15 cellular contexts compared by ENCODE assay signal in the genomic region with DNA sequence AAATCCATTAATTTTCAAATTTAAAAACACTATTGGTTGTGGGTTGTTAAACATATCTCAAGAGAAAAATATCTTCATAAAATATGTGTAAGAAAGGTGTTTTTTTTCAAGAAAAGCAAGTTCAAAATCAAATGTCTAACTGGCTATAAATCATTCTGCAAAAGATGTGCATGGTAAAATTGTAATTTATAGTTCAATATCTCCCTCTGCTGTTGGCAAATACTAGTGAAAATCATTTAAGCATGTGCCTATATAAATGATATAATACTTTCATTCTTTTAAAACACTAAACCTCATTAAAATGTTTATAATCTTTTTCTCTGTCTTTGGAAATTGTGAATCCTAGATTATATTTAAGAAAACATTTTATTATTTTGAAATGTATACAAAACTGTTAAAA. TPM values are rescaled to one million over a fixed set of nuclear protein-coding genes. Genes with fewer than 3 reads are reported as not detected.
DNase-seq lines count a peak whose midpoint lies in the region; ATAC-seq and TF ChIP-seq lines count a peak whose summit lies in the region.
"Had no signal": no experiment of that assay in that cellular context is flagged by ENCODE, and none has a peak within 500 bp of the region (broad histone marks: within the 10 kb centered on the region; RNA-seq: fewer than 3 reads in every experiment).

No MANE protein-coding gene starts in this region.

- no peak for TF ChIP-seq POLR2A in transverse colon (IDR thresholded peaks at IDR 0.05)

- no peaks in the 10 kb centered on the region for H3F3A ChIP-seq in neural cell (ENCODE audit: insufficient read depth, low read length, poor library complexity, severe bottlenecking)

- H4K20me1 ChIP-seq in neural cell (ENCODE audit: insufficient read depth) = no peaks in the 10 kb centered on the region

- H3K27me3 ChIP-seq in RWPE2 (ENCODE audit: insufficient read depth, poor library complexity, severe bottlenecking) (no peaks in the 10 kb centered on the region), neural cell (ENCODE audit: insufficient read depth, low read depth, low read length) (no peaks in the 10 kb centered on the region), transverse colon (no peaks in the 10 kb centered on the region)
- H3K27me3 ChIP-seq: ovary, spleen had no signal

- H3K36me3 ChIP-seq in RWPE2 (ENCODE audit: low read depth) (no peaks in the 10 kb centered on the region), neural cell (ENCODE audit: insufficient read depth, low read length) (no peaks in the 10 kb centered on the region), transverse colon (no peaks in the 10 kb centered on the region)
- H3K36me3 ChIP-seq: ovary, spleen had no signal

- H3K9me3 ChIP-seq in RWPE2 (ENCODE audit: severe bottlenecking) (no peaks in the 10 kb centered on the region), neural cell (ENCODE audit: low read length) (no peaks in the 10 kb centered on the region), transverse colon (no peaks in the 10 kb centered on the region)
- H3K9me3 ChIP-seq: ovary, spleen had no signal

- TF ChIP-seq EP300 in neural cell (conservative IDR thresholded peaks at IDR 0.05; ENCODE audit: poor library complexity, severe bottlenecking) (no peak), transverse colon (IDR thresholded peaks at IDR 0.05; ENCODE audit: low read depth) (no peak)

- no peaks in the 10 kb centered on the region for H3K79me2 ChIP-seq in neural cell (replicated peaks; ENCODE audit: insufficient read depth, low read length)

- H3K4me3 ChIP-seq in RWPE2 (ENCODE audit: severe bottlenecking) (no peak overlapping the region), neural cell (ENCODE audit: low read length) (no peak overlapping the region), transverse colon (no peak overlapping the region)
- H3K4me3 ChIP-seq: ovary, spleen had no signal

- ATAC-seq in RWPE2 (ENCODE audit: low read depth) (no peak), HG03571 (IDR thresholded peaks at IDR 0.05; ENCODE audit: unreplicated experiment) (no peak)
- ATAC-seq: activated CD8-positive, alpha-beta T cell treated with anti-CD3 and anti-CD28 coated beads for 36 hours; Panc1 had no signal

- H3K9ac ChIP-seq in neural cell (ENCODE audit: low read length) = no peak overlapping the region

- peak; percentile 70 for TF ChIP-seq RAD21 in neural cell (conservative IDR thresholded peaks at IDR 0.05)

- no peak overlapping the region for H2AFZ ChIP-seq in neural cell (ENCODE audit: low read depth, low read length)

- no peak overlapping the region for H3K4me2 ChIP-seq in neural cell (ENCODE audit: low read length)

- H3K9me2 ChIP-seq in neural cell (ENCODE audit: insufficient read depth, low read length) = no peaks in the 10 kb centered on the region

- no peak overlapping the region for H3K27ac ChIP-seq in RWPE2 (ENCODE audit: poor library complexity, severe bottlenecking)
- H3K27ac ChIP-seq in neural cell (ENCODE audit: low read length) = no peak overlapping the region
- H3K27ac ChIP-seq in transverse colon = no peak overlapping the region
- H3K27ac ChIP-seq: ovary, spleen had no signal

- in situ Hi-C loops in transverse colon (cut with MboI; ENCODE audit: low pct_ligation_motif_present in 1 of 4, low pct_unique_long_range_greater_than_20kb in 1 of 4, low sequenced_read_pairs in 3 of 4) = loop anchor here in 1 of 4 donors (10.0 kb wide), 1 partner anchor 922 kb away; no protein-coding TSS in a partner anchor

- peak; percentile 51; the same call in 1 of the 2 replicates for TF ChIP-seq CTCF in LNCAP (IDR thresholded peaks at IDR 0.05)
- TF ChIP-seq CTCF in RWPE2 (IDR thresholded peaks at IDR 0.05; ENCODE audit: poor library complexity, severe bottlenecking) = peak; percentile 58
- TF ChIP-seq CTCF in neural cell (IDR thresholded peaks at IDR 0.05; ENCODE audit: poor library complexity, severe bottlenecking) = peak; percentile 62
- TF ChIP-seq CTCF in transverse colon (IDR thresholded peaks at IDR 0.05) = no peak

- intact Hi-C loops in transverse colon (cut with DNase I; ENCODE audit: low total_unique reads) = no loop called here

- H3K4me1 ChIP-seq in RWPE2 (ENCODE audit: insufficient read depth, poor library complexity, severe bottlenecking) = no peaks in the 10 kb centered on the region
- H3K4me1 ChIP-seq in transverse colon = no peaks in the 10 kb centered on the region
- H3K4me1 ChIP-seq: spleen had no signal

- DNase-seq in NCI-H1092 treated with DMSO at 0.1 percent for 48 hours (lab: John Stamatoyannopoulos, UW) (peak; percentile 39), NCI-H1092 (lab: John Stamatoyannopoulos, UW) (no peak), RWPE2 (ENCODE audit: low spot score) (no peak), RPMI8226 (no peak), transverse colon (no peak)
- DNase-seq: activated CD8-positive, alpha-beta T cell treated with anti-CD3 and anti-CD28 coated beads for 36 hours; DMS153; NCI-H2029; ovary; spleen had no signal

TF ChIP-seq in neural cell, 6 proteins besides CTCF, POLR2A, EP300 and RAD21:
- TF ChIP-seq SMC3 (conservative IDR thresholded peaks at IDR 0.05; ENCODE audit: poor library complexity) = peak; percentile 79
- no peak for TF ChIP-seq EZH2 (IDR thresholded peaks at IDR 0.05; ENCODE audit: borderline replicate concordance, insufficient read depth, low read length, poor library complexity, severe bottlenecking)
- TF ChIP-seq MXI1 (conservative IDR thresholded peaks at IDR 0.05; ENCODE audit: poor library complexity, severe bottlenecking) = no peak
- TF ChIP-seq, protein P1, sequence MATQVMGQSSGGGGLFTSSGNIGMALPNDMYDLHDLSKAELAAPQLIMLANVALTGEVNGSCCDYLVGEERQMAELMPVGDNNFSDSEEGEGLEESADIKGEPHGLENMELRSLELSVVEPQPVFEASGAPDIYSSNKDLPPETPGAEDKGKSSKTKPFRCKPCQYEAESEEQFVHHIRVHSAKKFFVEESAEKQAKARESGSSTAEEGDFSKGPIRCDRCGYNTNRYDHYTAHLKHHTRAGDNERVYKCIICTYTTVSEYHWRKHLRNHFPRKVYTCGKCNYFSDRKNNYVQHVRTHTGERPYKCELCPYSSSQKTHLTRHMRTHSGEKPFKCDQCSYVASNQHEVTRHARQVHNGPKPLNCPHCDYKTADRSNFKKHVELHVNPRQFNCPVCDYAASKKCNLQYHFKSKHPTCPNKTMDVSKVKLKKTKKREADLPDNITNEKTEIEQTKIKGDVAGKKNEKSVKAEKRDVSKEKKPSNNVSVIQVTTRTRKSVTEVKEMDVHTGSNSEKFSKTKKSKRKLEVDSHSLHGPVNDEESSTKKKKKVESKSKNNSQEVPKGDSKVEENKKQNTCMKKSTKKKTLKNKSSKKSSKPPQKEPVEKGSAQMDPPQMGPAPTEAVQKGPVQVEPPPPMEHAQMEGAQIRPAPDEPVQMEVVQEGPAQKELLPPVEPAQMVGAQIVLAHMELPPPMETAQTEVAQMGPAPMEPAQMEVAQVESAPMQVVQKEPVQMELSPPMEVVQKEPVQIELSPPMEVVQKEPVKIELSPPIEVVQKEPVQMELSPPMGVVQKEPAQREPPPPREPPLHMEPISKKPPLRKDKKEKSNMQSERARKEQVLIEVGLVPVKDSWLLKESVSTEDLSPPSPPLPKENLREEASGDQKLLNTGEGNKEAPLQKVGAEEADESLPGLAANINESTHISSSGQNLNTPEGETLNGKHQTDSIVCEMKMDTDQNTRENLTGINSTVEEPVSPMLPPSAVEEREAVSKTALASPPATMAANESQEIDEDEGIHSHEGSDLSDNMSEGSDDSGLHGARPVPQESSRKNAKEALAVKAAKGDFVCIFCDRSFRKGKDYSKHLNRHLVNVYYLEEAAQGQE (IDR thresholded peaks at IDR 0.05; ENCODE audit: borderline replicate concordance) = no peak

RNA-seq across cellular contexts. Expression of gene SLITRK6, which starts 17.2 kb away (rescaled TPM):
- polyA plus RNA-seq in neural cell = 27.8 and 28.6 TPM in 2 replicates
- 148 and 167 TPM in 2 replicates for polyA minus RNA-seq in neural cell
- 1 to 10 TPM in 3 of 4 donors, not detected in 1; 2.9 to 3.8 (median 3.3) TPM for total RNA-seq in transverse colon
- total RNA-seq: activated CD8-positive, alpha-beta T cell treated with anti-CD3 and anti-CD28 coated beads for 36 hours; dermis microvascular lymphatic vessel endothelial cell had no signal

Comparison
In these comparisons a context has a peak if more than half of its experiments do, and no peak if none do; other contexts are left out.
1. CTCF ChIP-seq: peak in LNCAP (single experiment), RWPE2 (single experiment) and neural cell (single experiment); none in transverse colon (0 of 5).